ENCODE assay signal across 8 cellular contexts in the genomic region with DNA sequence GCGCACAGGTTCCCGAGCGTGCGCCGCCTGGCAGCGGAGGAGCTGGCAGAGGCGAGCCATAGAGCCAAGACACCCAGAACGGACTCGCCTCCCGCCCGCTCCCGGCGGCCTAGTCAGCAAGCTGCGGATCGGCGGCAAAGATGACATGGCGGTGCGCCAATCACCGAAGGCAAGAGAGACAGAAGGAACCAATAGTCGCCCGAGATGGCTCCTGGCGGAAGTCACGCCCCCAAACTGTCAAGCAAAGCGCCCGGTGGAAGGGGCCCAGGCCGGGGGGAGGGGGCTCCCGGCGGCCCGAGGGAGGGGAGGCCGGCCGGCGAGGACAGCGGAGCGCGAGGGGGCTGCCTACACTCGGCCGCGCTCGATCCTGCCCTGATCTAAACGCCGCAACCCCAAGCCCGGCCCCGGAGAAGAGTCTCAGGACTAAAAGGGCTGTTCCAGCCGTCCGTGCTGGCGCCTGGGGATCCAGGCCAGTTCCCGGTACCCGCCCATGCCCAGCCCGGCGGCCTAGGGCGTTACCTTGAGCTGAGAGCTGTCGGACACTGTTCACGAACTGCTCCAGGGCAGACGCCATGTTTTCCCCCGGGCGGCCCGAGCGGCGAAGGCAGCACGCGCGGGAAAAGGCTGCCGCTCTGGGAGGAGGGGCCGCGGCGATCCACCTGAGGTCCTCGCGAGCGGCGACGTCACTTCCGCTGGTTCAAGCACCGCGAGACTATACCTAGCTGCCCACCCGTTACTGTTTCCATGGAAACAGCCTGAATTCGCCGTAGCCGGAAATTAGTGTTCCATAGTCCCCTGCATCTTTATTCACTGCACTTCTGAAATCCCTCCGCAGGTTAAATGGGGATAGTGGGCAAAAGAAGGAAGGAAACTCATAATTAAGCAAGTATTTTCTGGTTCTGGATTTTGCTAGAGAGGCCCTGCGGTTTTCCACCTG. TPM values are rescaled to one million over a fixed set of nuclear protein-coding genes. Genes with fewer than 3 reads are reported as not detected.
DNase-seq lines count a peak whose midpoint lies in the region; ATAC-seq, FAIRE-seq and TF ChIP-seq lines count a peak whose summit lies in the region.

A gene (minus strand): TSS at position 634 of the 937 bp plus-strand sequence. CDS start 60 bp downstream, at position 574.

- H3K4me3 ChIP-seq in Loucy (ENCODE audit: low read length, poor library complexity, severe bottlenecking): peak within 1 kb of the TSS; percentile 91

- no peaks in the 10 kb centered on the region for H3K36me3 Mint-ChIP-seq in natural killer cell treated with Interleukin-12 subunit alpha and Interleukin-12 subunit beta and Interleukin-15 and Interleukin-18, amount 100 ng/mL, for 72 hours

- H3K9me2 ChIP-seq in Loucy (replicated peaks; ENCODE audit: low read depth, low read length): no peaks in the 10 kb centered on the region

- H3F3A ChIP-seq in Loucy (ENCODE audit: low read depth): no peaks in the 10 kb centered on the region

- peaks cover 44% of the 10 kb centered on the region for H4K20me1 ChIP-seq in Loucy (ENCODE audit: insufficient read depth, low read length, poor library complexity, severe bottlenecking)

- peak within 1 kb of the TSS; percentile 70 to 92 for H3K27ac Mint-ChIP-seq in natural killer cell treated with Interleukin-12 subunit alpha and Interleukin-12 subunit beta and Interleukin-15 and Interleukin-18, amount 100 ng/mL, for 72 hours

- no peak for TF ChIP-seq CTCF in Loucy (conservative IDR thresholded peaks at IDR 0.05; ENCODE audit: low read length)

- no peaks in the 10 kb centered on the region for H3K27me3 Mint-ChIP-seq in natural killer cell treated with Interleukin-12 subunit alpha and Interleukin-12 subunit beta and Interleukin-15 and Interleukin-18, amount 100 ng/mL, for 72 hours

- no peaks in the 10 kb centered on the region for H3K9me3 Mint-ChIP-seq in natural killer cell treated with Interleukin-12 subunit alpha and Interleukin-12 subunit beta and Interleukin-15 and Interleukin-18, amount 100 ng/mL, for 72 hours

- no peaks in the 10 kb centered on the region for H3K9me3 ChIP-seq in Loucy (ENCODE audit: insufficient read depth, low read depth, low read length)

- peak within 1 kb of the TSS; percentile 89 for H2AFZ ChIP-seq in Loucy (ENCODE audit: low read length)

- H3K79me2 ChIP-seq in Loucy (ENCODE audit: insufficient read depth, low read length): peaks cover 47% of the 10 kb centered on the region

- H3K4me3 Mint-ChIP-seq in natural killer cell treated with Interleukin-12 subunit alpha and Interleukin-12 subunit beta and Interleukin-15 and Interleukin-18, amount 100 ng/mL, for 72 hours: peak within 1 kb of the TSS; percentile 84

- FAIRE-seq in H54 (lab: Jason Lieb, UNC): peak; percentile 62

- peaks cover 35% of the 10 kb centered on the region for H3K4me1 ChIP-seq in Loucy (ENCODE audit: insufficient read depth, low read length, poor library complexity, severe bottlenecking)

- H3K9ac ChIP-seq in Loucy (ENCODE audit: low read depth, low read length, poor library complexity, severe bottlenecking): peak within 1 kb of the TSS; percentile 91

- H3K27me3 ChIP-seq in Loucy (ENCODE audit: insufficient read depth, low read length, poor library complexity, severe bottlenecking): no peaks in the 10 kb centered on the region

- DNase-seq in EL (peak; percentile 98), H54 (ENCODE audit: insufficient read length, low spot score) (peak; percentile 98), fibroblast of peridontal ligament (ENCODE audit: extremely low read depth) (peak; percentile 97)
- peak; percentile 96 for DNase-seq in activated T-helper 9 cell treated with anti-CD3 and anti-CD28 coated beads, Interleukin-2, amount 50 U/mL, for 16 hours (ENCODE audit: low read depth)
- peak; percentile 98 for DNase-seq in natural killer cell treated with Interleukin-12 subunit alpha and Interleukin-12 subunit beta and Interleukin-15 and Interleukin-18, amount 100 ng/mL, for 72 hours (ENCODE audit: low spot score)
- peak; percentile 98 for DNase-seq in stimulated activated naive CD8-positive, alpha-beta T cell treated with anti-CD3 and anti-CD28 coated beads, Interleukin-15, Interleukin-2, amounts not matched to agents 100 U/mL and 50 U/mL, for 24 hours

- H3K4me1 Mint-ChIP-seq in natural killer cell treated with Interleukin-12 subunit alpha and Interleukin-12 subunit beta and Interleukin-15 and Interleukin-18, amount 100 ng/mL, for 72 hours (ENCODE audit: low read depth in 2 of 2): peaks cover 21 to 35% of the 10 kb centered on the region in 2 donors

- TF ChIP-seq POLR2A in H54 (IDR thresholded peaks at IDR 0.05; ENCODE audit: low read depth, low read length) (peak; percentile 86), Raji (IDR thresholded peaks at IDR 0.05; ENCODE audit: insufficient read depth, low read depth, low read length) (peak; percentile 86)

- no peaks in the 10 kb centered on the region for H3K36me3 ChIP-seq in Loucy (ENCODE audit: insufficient read depth, low read length)

- peak within 1 kb of the TSS; percentile 92 for H3K4me2 ChIP-seq in Loucy (ENCODE audit: low read depth, low read length, poor library complexity, severe bottlenecking)

- peak; percentile 96 to 97 for ATAC-seq in natural killer cell treated with Interleukin-12 subunit alpha and Interleukin-12 subunit beta and Interleukin-15 and Interleukin-18, amount 100 ng/mL, for 72 hours
- ATAC-seq in stimulated activated naive CD8-positive, alpha-beta T cell treated with anti-CD3 and anti-CD28 coated beads, Interleukin-15, Interleukin-2, amounts not matched to agents 100 U/mL and 50 U/mL, for 24 hours: peak; percentile 96

RNA-seq across cellular contexts. Expression of the gene that starts here (rescaled TPM):
- 100 to 1,000 TPM in 1 of 2 donors, 10 to 100 TPM in 1; 85.4 to 130 TPM for total RNA-seq in natural killer cell treated with Interleukin-12 subunit alpha and Interleukin-12 subunit beta and Interleukin-15 and Interleukin-18, amount 100 ng/mL, for 72 hours

Comparison
In these comparisons a context has a peak if more than half of its experiments do, and no peak if none do; other contexts are left out.
1. Peak in every context shown above with its lines: DNase-seq, ATAC-seq and H3K4me3 ChIP-seq.